In genomic region chr13:114266241-114266640, GRCh38 we compare ENCODE assay signal across 21 cellular contexts.
"Had no signal": no experiment of that assay in that cellular context is flagged by ENCODE, and none has a peak within 500 bp of the region (broad histone marks: within the 10 kb centered on the region; RNA-seq: fewer than 3 reads in every experiment).

No MANE protein-coding gene starts in this region.

- H3K4me3 Mint-ChIP-seq: activated B cell treated with CpG ODN at 0.5 μM for 24 hours; activated CD8-positive, alpha-beta T cell treated with anti-CD3 and anti-CD28 coated beads for 36 hours; activated naive CD4-positive, alpha-beta T cell treated with anti-CD3 and anti-CD28 coated beads for 36 hours; mesothelial cell of epicardium had no signal

- H3K9me3 ChIP-seq: gastrocnemius medialis, psoas muscle, thyroid gland had no signal

- H3K27me3 ChIP-seq: gastrocnemius medialis, thyroid gland had no signal

- H3K27ac Mint-ChIP-seq: activated B cell treated with CpG ODN at 0.5 μM for 24 hours; activated CD8-positive, alpha-beta T cell treated with anti-CD3 and anti-CD28 coated beads for 36 hours; activated naive CD4-positive, alpha-beta T cell treated with anti-CD3 and anti-CD28 coated beads for 36 hours; mesothelial cell of epicardium had no signal

- H3K4me1 ChIP-seq: gastrocnemius medialis, psoas muscle had no signal

- ATAC-seq: activated CD8-positive, alpha-beta T cell treated with anti-CD3 and anti-CD28 coated beads for 36 hours; esophagus mucosa; gastrocnemius medialis; left lobe of liver; psoas muscle; right cardiac atrium had no signal

- H3K4me1 Mint-ChIP-seq: mesothelial cell of epicardium had no signal

- H3K9me3 Mint-ChIP-seq: activated CD8-positive, alpha-beta T cell treated with anti-CD3 and anti-CD28 coated beads for 36 hours; activated naive CD4-positive, alpha-beta T cell treated with anti-CD3 and anti-CD28 coated beads for 36 hours had no signal

- DNase-seq: activated B cell treated with CpG ODN at 0.5 μM for 24 hours; activated CD4-positive, alpha-beta T cell treated with anti-CD3 and anti-CD28 coated beads for 4 hours; activated CD8-positive, alpha-beta T cell treated with anti-CD3 and anti-CD28 coated beads for 36 hours; activated naive CD4-positive, alpha-beta T cell treated with anti-CD3 and anti-CD28 coated beads for 36 hours; activated T-cell treated with anti-CD3 and anti-CD28 coated beads, Interleukin-2, amount 50 U/mL, for 1 hour; aorta; cerebellar nuclear complex; effector CD4-positive, alpha-beta T cell; gastrocnemius medialis; head of caudate nucleus; kidney; psoas muscle; right cardiac atrium; stimulated activated CD4-positive, alpha-beta T cell treated with anti-CD3 and anti-CD28 coated beads, Interleukin-4, amount 100 ng/mL, for 4 hours; stimulated activated naive CD4-positive, alpha-beta T cell; thyroid gland had no signal

- H3K27me3 Mint-ChIP-seq: activated B cell treated with CpG ODN at 0.5 μM for 24 hours; activated CD8-positive, alpha-beta T cell treated with anti-CD3 and anti-CD28 coated beads for 36 hours had no signal

- H3K4me2 ChIP-seq: smooth muscle cell had no signal

- H3K4me3 ChIP-seq: gastrocnemius medialis, lung, psoas muscle, smooth muscle cell, thyroid gland had no signal
